Comparison of ENCODE assay signal across 19 cellular contexts in the genomic region with DNA sequence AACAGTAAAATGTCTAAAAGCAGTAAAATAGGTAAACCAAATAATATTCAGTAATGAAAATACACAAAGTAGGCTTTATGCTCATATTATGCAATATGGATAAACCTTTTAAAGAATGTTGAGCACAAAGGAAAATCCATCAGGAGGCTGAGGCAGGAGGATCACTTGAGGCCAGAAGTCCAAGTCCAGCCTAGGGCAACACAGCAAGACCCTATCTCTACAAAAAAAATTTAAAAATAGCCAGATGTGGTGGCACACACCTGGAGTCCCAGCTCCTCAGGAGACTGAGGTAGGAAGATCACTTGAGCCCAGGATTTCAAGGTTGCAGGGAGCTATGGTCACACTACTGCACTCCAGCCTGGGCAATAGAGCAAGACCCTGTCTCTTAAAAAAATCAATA. TPM values are rescaled to one million over a fixed set of nuclear protein-coding genes. Genes with fewer than 3 reads are reported as not detected.
"Had no signal": no experiment of that assay in that cellular context is flagged by ENCODE, and none has a peak within 500 bp of the region (broad histone marks: within the 10 kb centered on the region; RNA-seq: fewer than 3 reads in every experiment).

No MANE protein-coding gene starts in this region.

- H3K4me3 Mint-ChIP-seq: T-helper 1 cell treated with Interleukin-12 subunit alpha and Interleukin-12 subunit beta and Interleukin-4 antibody, amounts not matched to agents 30 μg/mL and 1 μg/mL, for 36 hours had no signal

- DNase-seq: Karpas-422, KG1, MM.1S, NCI-H1092 treated with DMSO at 0.1 percent for 48 hours, NCI-H1436, NCI-H187, NCI-H2029, NCI-H2081 treated with DMSO at 0.1 percent for 48 hours, NCI-H2171, NCI-H226, NCI-H446, NCI-H510A, NCI-H524 treated with DMSO at 0.1 percent for 48 hours, NCI-H69, NCI-H774, RPMI8226, SIG-M5 had no signal

- H3K4me3 ChIP-seq: SJSA1 had no signal

- H3K27ac Mint-ChIP-seq: T-helper 1 cell treated with Interleukin-12 subunit alpha and Interleukin-12 subunit beta and Interleukin-4 antibody, amounts not matched to agents 30 μg/mL and 1 μg/mL, for 36 hours had no signal

- H3K27ac ChIP-seq: SJSA1 had no signal

RNA-seq across cellular contexts. Expression of gene LMO2, which starts 17.7 kb away (rescaled TPM):
- total RNA-seq: SJSA1 had no signal
